Comparison of ENCODE assay signal across 8 cellular contexts in genomic region chr11:121292503-121293275, GRCh38. TPM values are rescaled to one million over a fixed set of nuclear protein-coding genes. Genes with fewer than 3 reads are reported as not detected.
DNase-seq lines count a peak whose midpoint lies in the region; ATAC-seq and TF ChIP-seq lines count a peak whose summit lies in the region.

SC5D (plus strand) TSS chr11:121292771; CDS start chr11:121303376, 10,605 bp downstream.

- peaks cover 13% of the 10 kb centered on the region for H3K36me3 Mint-ChIP-seq in activated CD4-positive, alpha-beta T cell treated with anti-CD3 and anti-CD28 coated beads, Interleukin-2, amount 10 ng/mL, durations not matched to agents 24 days and 14 days (ENCODE audit: low read depth)

- DNase-seq in BE2C (peak; percentile 97), GM19240 (ENCODE audit: insufficient read length, low spot score) (peak; percentile 79), NCI-H526 (lab: John Stamatoyannopoulos, UW) (peak; percentile 97 to 100), coronary artery (ENCODE audit: low spot score) (peak; percentile 95)
- peak; percentile 99 for DNase-seq in activated CD4-positive, alpha-beta T cell treated with anti-CD3 and anti-CD28 coated beads, Interleukin-2, amount 10 ng/mL, durations not matched to agents 24 days and 14 days
- peak; percentile 88 to 89 for DNase-seq in stimulated activated CD4-positive, alpha-beta T cell treated with anti-CD3 and anti-CD28 coated beads, Interleukin-1b, Interleukin-23, amount 100 ng/mL, for 4 hours (ENCODE audit: low read depth in 2 of 2)

- H3K36me3 ChIP-seq in BE2C, result no peaks in the 10 kb centered on the region; the same call in 1 of the 2 replicates

- intact Hi-C loops in activated CD4-positive, alpha-beta T cell treated with anti-CD3 and anti-CD28 coated beads, Interleukin-2, amount 10 ng/mL, durations not matched to agents 24 days and 14 days (cut with micrococcal nuclease), result loop anchor here (1.0 to 5.0 kb wide), 3 partner anchors 19 to 55 kb away; no protein-coding TSS in a partner anchor

- peaks cover 22% of the 10 kb centered on the region for H3K4me1 Mint-ChIP-seq in activated CD4-positive, alpha-beta T cell treated with anti-CD3 and anti-CD28 coated beads, Interleukin-2, amount 10 ng/mL, durations not matched to agents 24 days and 14 days

- H3K27ac Mint-ChIP-seq in activated CD4-positive, alpha-beta T cell treated with anti-CD3 and anti-CD28 coated beads, Interleukin-2, amount 10 ng/mL, durations not matched to agents 24 days and 14 days, result peak within 1 kb of the TSS; percentile 92

- H3K27me3 ChIP-seq in BE2C (no peaks in the 10 kb centered on the region), layer of hippocampus (ENCODE audit: control insufficient read depth, insufficient read depth, low read length) (no peaks in the 10 kb centered on the region)

- TF ChIP-seq CTCF in BE2C (IDR thresholded peaks at IDR 0.05; ENCODE audit: low read depth, low read length) (no peak), coronary artery (IDR thresholded peaks at IDR 0.05) (no peak)

- H3K4me1 ChIP-seq in BE2C, result no peaks in the 10 kb centered on the region

- no peaks in the 10 kb centered on the region for H3K9me3 ChIP-seq in BE2C

- peak within 1 kb of the TSS; percentile 91 for H3K4me3 Mint-ChIP-seq in activated CD4-positive, alpha-beta T cell treated with anti-CD3 and anti-CD28 coated beads, Interleukin-2, amount 10 ng/mL, durations not matched to agents 24 days and 14 days

- peaks cover 9% of the 10 kb centered on the region for H3K27me3 Mint-ChIP-seq in activated CD4-positive, alpha-beta T cell treated with anti-CD3 and anti-CD28 coated beads, Interleukin-2, amount 10 ng/mL, durations not matched to agents 24 days and 14 days

- H3K4me3 ChIP-seq in BE2C (ENCODE audit: low read depth, low read length), result peak within 1 kb of the TSS; percentile 95
- H3K4me3 ChIP-seq in coronary artery, result peak within 1 kb of the TSS; percentile 90

- peak; percentile 98 for ATAC-seq in HG03460 (IDR thresholded peaks at IDR 0.05; ENCODE audit: unreplicated experiment)

- H3K27ac ChIP-seq in coronary artery (peak within 1 kb of the TSS; percentile 91 to 92), layer of hippocampus (ENCODE audit: low read depth, low read length) (peak within 1 kb of the TSS; percentile 88)

- H3K9me3 Mint-ChIP-seq in activated CD4-positive, alpha-beta T cell treated with anti-CD3 and anti-CD28 coated beads, Interleukin-2, amount 10 ng/mL, durations not matched to agents 24 days and 14 days, result peaks cover 9% of the 10 kb centered on the region

RNA-seq across cellular contexts. Expression of gene SC5D, which starts in this region (rescaled TPM):
- polyA plus RNA-seq in BE2C (2012; ENCODE audit: insufficient read depth, insufficient read length, low read depth), result 40.3 TPM
- 22.9 and 25.4 TPM in 2 replicates for total RNA-seq in activated CD4-positive, alpha-beta T cell treated with anti-CD3 and anti-CD28 coated beads, Interleukin-2, amount 10 ng/mL, durations not matched to agents 24 days and 14 days

Comparison
In these comparisons a context has a peak if more than half of its experiments do, and no peak if none do; other contexts are left out.
1. Peak in every context shown above with its lines: DNase-seq, ATAC-seq, H3K4me3 ChIP-seq and H3K27ac ChIP-seq.